ENCODE assay signal across 1 cellular context in genomic region chr2:72205546-72205863, GRCh38.
TF ChIP-seq lines count a peak whose summit lies in the region.

No MANE protein-coding gene starts in this region.

TF ChIP-seq in IMR-90, 13 proteins besides CTCF, POLR2A, EP300 and RAD21:
- TF ChIP-seq RFX5 (IDR thresholded peaks at IDR 0.05; ENCODE audit: low read depth, low read length) (no peak), MAZ (IDR thresholded peaks at IDR 0.05; ENCODE audit: borderline replicate concordance, low read depth, low read length) (no peak), NFE2L2 (IDR thresholded peaks at IDR 0.05; ENCODE audit: low read depth, low read length) (no peak), MAFK (IDR thresholded peaks at IDR 0.05; ENCODE audit: low read depth, low read length) (no peak), CHD1 (IDR thresholded peaks at IDR 0.05; ENCODE audit: low read depth, low read length) (no peak), MXI1 (IDR thresholded peaks at IDR 0.05; ENCODE audit: borderline replicate concordance, low read depth, low read length) (no peak), FOS (IDR thresholded peaks at IDR 0.05; ENCODE audit: low read depth, low read length) (no peak), CEBPB (IDR thresholded peaks at IDR 0.05; ENCODE audit: low read depth, low read length) (no peak), RCOR1 (IDR thresholded peaks at IDR 0.05; ENCODE audit: insufficient replicate concordance, low read length) (no peak), SMC3 (IDR thresholded peaks at IDR 0.05; ENCODE audit: low read depth, low read length) (no peak), ELK1 (IDR thresholded peaks at IDR 0.05; ENCODE audit: borderline replicate concordance, low read depth, low read length) (no peak), BHLHE40 (IDR thresholded peaks at IDR 0.05; ENCODE audit: low read depth, low read length) (no peak), USF2 (IDR thresholded peaks at IDR 0.05; ENCODE audit: low read depth, low read length) (no peak)
